ENCODE assay signal across 6 cellular contexts in genomic region chr9:14033067-14033466, GRCh38.
"Had no signal": no experiment of that assay in that cellular context is flagged by ENCODE, and none has a peak within 500 bp of the region (broad histone marks: within the 10 kb centered on the region; RNA-seq: fewer than 3 reads in every experiment).

No MANE protein-coding gene starts in this region.

- DNase-seq: GM23248, GOT3, H7, IMR-90 had no signal

- ATAC-seq: HCT116, K562 had no signal
